In genomic region chr15:83283813-83284562, GRCh38 we compare ENCODE assay signal across 8 cellular contexts. TPM values are rescaled to one million over a fixed set of nuclear protein-coding genes. Genes with fewer than 3 reads are reported as not detected.
DNase-seq lines count a peak whose midpoint lies in the region; ATAC-seq and TF ChIP-seq lines count a peak whose summit lies in the region.

No MANE protein-coding gene starts in this region.

- H3K36me3 Mint-ChIP-seq in CD4-positive, alpha-beta memory T cell, result no peaks in the 10 kb centered on the region

- TF ChIP-seq CTCF in Peyer's patch (IDR thresholded peaks at IDR 0.05), result no peak
- no peak for TF ChIP-seq CTCF in fibroblast of lung (conservative IDR thresholded peaks at IDR 0.05 in 1 of 2, IDR thresholded peaks at IDR 0.05 in 1 of 2; ENCODE audit: low read depth in 1 of 2, low read length in 2 of 2)

- H3K4me3 ChIP-seq in CD4-positive, alpha-beta memory T cell (ENCODE audit: low read length in 2 of 2), result no peak overlapping the region
- H3K4me3 ChIP-seq in Peyer's patch (peak overlapping the region in 3 of 4 donors; percentile 12 to 36 (median 24)), fibroblast of lung (replicated peaks in 1 of 4; ENCODE audit: control extremely low read depth in 1 of 4, insufficient read depth in 1 of 4, low read depth in 3 of 4, low read length in 4 of 4) (peak overlapping the region; percentile 60 to 69 (median 66)), neuron (ENCODE audit: low read length) (peak overlapping the region; percentile 4)

- H3K9ac ChIP-seq in fibroblast of lung (ENCODE audit: insufficient read depth, low read length), result peak overlapping the region; percentile 81

- peak overlapping the region; percentile 79 for H3K4me2 ChIP-seq in fibroblast of lung (ENCODE audit: extremely low read depth, insufficient read depth, low read length)

- H3K9me3 Mint-ChIP-seq in CD4-positive, alpha-beta memory T cell, result peaks cover 0 to 7% (median 0%) of the 10 kb centered on the region in 8 donors

- H3K27me3 ChIP-seq in CD4-positive, alpha-beta memory T cell (ENCODE audit: insufficient read depth, low read length), result peaks cover 21% of the 10 kb centered on the region
- H3K27me3 ChIP-seq in Peyer's patch (peaks cover 0 to 23% of the 10 kb centered on the region in 2 donors), fibroblast of lung (ENCODE audit: control insufficient read depth, insufficient read depth, low read length) (no peaks in the 10 kb centered on the region), neuron (ENCODE audit: insufficient read depth, low read length) (peaks cover 92% of the 10 kb centered on the region)

- H3K79me2 ChIP-seq in fibroblast of lung (ENCODE audit: control insufficient read depth, insufficient read depth, low read length), result peaks cover 4% of the 10 kb centered on the region

- H2AFZ ChIP-seq in fibroblast of lung (ENCODE audit: low read length) (peak overlapping the region; percentile 48), neuron (ENCODE audit: low read depth, low read length) (peak overlapping the region; percentile 87)

- no peaks in the 10 kb centered on the region for H3K4me1 ChIP-seq in CD4-positive, alpha-beta memory T cell (ENCODE audit: insufficient read depth, low read length)
- H3K4me1 ChIP-seq in Peyer's patch (peaks cover 0 to 13% (median 0%) of the 10 kb centered on the region in 4 donors), fibroblast of lung (ENCODE audit: control insufficient read depth, extremely low read depth, insufficient read depth, low read length) (peaks cover 23% of the 10 kb centered on the region), neuron (ENCODE audit: insufficient read depth, low read length) (peaks cover 3% of the 10 kb centered on the region)

- peaks cover 46% of the 10 kb centered on the region in 2 donors for H3K27me3 Mint-ChIP-seq in CD4-positive, alpha-beta memory T cell

- no peak for DNase-seq in CD4-positive, alpha-beta memory T cell
- DNase-seq in Peyer's patch, result no peak
- peak; percentile 19 to 39 for DNase-seq in fibroblast of lung (ENCODE audit: low read depth in 2 of 2)
- DNase-seq in midbrain (lab: John Stamatoyannopoulos, UW), result no peak
- DNase-seq in activated CD8-positive, alpha-beta memory T cell treated with anti-CD3 and anti-CD28 coated beads for 24 hours, result no peak
- no peak for DNase-seq in GM19240 (ENCODE audit: insufficient read length, low spot score)

- H3K27ac Mint-ChIP-seq in CD4-positive, alpha-beta memory T cell, result no peak overlapping the region

- peak overlapping the region in 6 of 8 donors; percentile 15 to 69 (median 52) for H3K4me3 Mint-ChIP-seq in CD4-positive, alpha-beta memory T cell

- ATAC-seq in GM21529 (IDR thresholded peaks at IDR 0.05; ENCODE audit: unreplicated experiment), result no peak

- no peak for TF ChIP-seq POLR2A in Peyer's patch (IDR thresholded peaks at IDR 0.05)

- POLR2A ChIA-PET in CD4-positive, alpha-beta memory T cell (lab: Charles Lee; ENCODE audit: partially characterized antibody), result no interaction called here

- CTCF ChIA-PET in CD4-positive, alpha-beta memory T cell (lab: Charles Lee; ENCODE audit: partially characterized antibody), result no interaction called here

- no peaks in the 10 kb centered on the region for H3K9me3 ChIP-seq in CD4-positive, alpha-beta memory T cell (ENCODE audit: control insufficient read depth in 1 of 2, low read length in 2 of 2)
- no peaks in the 10 kb centered on the region for H3K9me3 ChIP-seq in Peyer's patch
- no peaks in the 10 kb centered on the region for H3K9me3 ChIP-seq in fibroblast of lung (ENCODE audit: control insufficient read depth, insufficient read depth, low read depth, low read length)
- peaks cover 6% of the 10 kb centered on the region for H3K9me3 ChIP-seq in neuron (ENCODE audit: low read length)

- H4K20me1 ChIP-seq in fibroblast of lung (ENCODE audit: control insufficient read depth, extremely low read depth, insufficient read depth, low read length), result peaks cover 2% of the 10 kb centered on the region

- H3K27ac ChIP-seq in CD4-positive, alpha-beta memory T cell (ENCODE audit: low read depth, low read length), result no peak overlapping the region
- H3K27ac ChIP-seq in Peyer's patch (no peak overlapping the region), fibroblast of lung (ENCODE audit: insufficient read depth, low read length) (peak overlapping the region; percentile 85)

- intact Hi-C loops in CD4-positive, alpha-beta memory T cell (cut with micrococcal nuclease), result no loop called here

- peaks cover 0 to 18% (median 12%) of the 10 kb centered on the region in 4 donors for H3K4me1 Mint-ChIP-seq in CD4-positive, alpha-beta memory T cell

- no peaks in the 10 kb centered on the region for H3K36me3 ChIP-seq in CD4-positive, alpha-beta memory T cell (ENCODE audit: insufficient read depth, low read length)
- no peaks in the 10 kb centered on the region for H3K36me3 ChIP-seq in Peyer's patch
- H3K36me3 ChIP-seq in fibroblast of lung (ENCODE audit: control insufficient read depth, insufficient read depth, low read length), result no peaks in the 10 kb centered on the region
- H3K36me3 ChIP-seq in neuron (ENCODE audit: insufficient read depth, low read length), result no peaks in the 10 kb centered on the region

RNA-seq across cellular contexts. Expression of gene BNC1, which starts 0.5 kb away (rescaled TPM):
- not detected for total RNA-seq in CD4-positive, alpha-beta memory T cell
- not detected for polyA plus RNA-seq in CD4-positive, alpha-beta memory T cell
- total RNA-seq in Peyer's patch (not detected), fibroblast of lung (7.7 and 14.2 TPM in 2 replicates)
- polyA plus RNA-seq in fibroblast of lung, result 5.7 and 14.8 TPM in 2 replicates
- polyA plus RNA-seq in fibroblast of lung (2012), result 3.1 and 8.1 TPM in 2 replicates
- 7.0 and 26.2 TPM in 2 replicates for polyA minus RNA-seq in fibroblast of lung (ENCODE audit: low replicate concordance)

Comparison
In these comparisons a context has a peak if more than half of its experiments do, and no peak if none do; other contexts are left out.
1. DNase-seq: peak in fibroblast of lung (2 of 2); none in CD4-positive, alpha-beta memory T cell (0 of 5), Peyer's patch (0 of 3), midbrain (single experiment), activated CD8-positive, alpha-beta memory T cell treated with anti-CD3 and anti-CD28 coated beads for 24 hours (single experiment) and GM19240 (single experiment).
2. H3K4me3 ChIP-seq: peak in Peyer's patch (3 of 4), fibroblast of lung (4 of 4) and neuron (single experiment); none in CD4-positive, alpha-beta memory T cell (0 of 2).